In the genomic region with DNA sequence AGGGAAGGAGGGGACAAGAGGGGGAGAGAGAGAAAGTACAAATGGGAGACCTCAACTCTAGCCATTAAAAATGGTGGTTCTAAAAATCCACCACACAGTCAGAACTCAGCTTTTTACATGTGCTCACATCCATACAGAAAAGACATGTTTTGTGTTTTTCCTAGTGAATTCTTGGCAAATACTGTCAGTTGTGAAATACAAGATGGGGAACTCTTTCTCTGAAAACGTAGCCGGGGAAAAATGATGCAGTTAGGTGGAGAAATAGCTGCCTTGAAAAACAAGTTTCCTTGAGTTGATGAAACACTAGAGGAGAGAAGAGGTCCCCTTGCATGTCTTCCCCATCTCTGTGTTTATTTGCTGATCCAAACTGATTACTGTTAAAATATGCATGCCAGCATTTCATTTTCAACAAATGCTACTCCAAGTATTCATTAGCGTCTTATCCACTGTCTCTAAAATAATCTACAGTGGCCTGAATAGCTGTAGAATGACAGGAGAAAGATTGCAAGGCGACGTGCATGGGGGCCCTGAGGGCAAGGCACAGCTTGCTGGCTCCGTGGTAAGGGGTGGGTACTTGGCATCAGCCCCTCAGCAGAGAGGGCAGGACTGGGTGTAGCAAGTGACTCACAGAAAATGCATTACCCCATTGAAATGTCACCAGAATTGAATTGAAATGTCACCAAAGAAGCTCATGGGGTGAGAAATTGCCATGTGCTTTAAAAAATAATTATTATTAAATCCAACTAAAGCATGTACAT, we compare ENCODE assay signal across 16 cellular contexts. TPM values are rescaled to one million over a fixed set of nuclear protein-coding genes. Genes with fewer than 3 reads are reported as not detected.
DNase-seq lines count a peak whose midpoint lies in the region; ATAC-seq and TF ChIP-seq lines count a peak whose summit lies in the region.
"Had no signal": no experiment of that assay in that cellular context is flagged by ENCODE, and none has a peak within 500 bp of the region (broad histone marks: within the 10 kb centered on the region; RNA-seq: fewer than 3 reads in every experiment).

No MANE protein-coding gene starts in this region.

- H3K4me1 ChIP-seq in right cardiac atrium (ENCODE audit: control insufficient read depth, insufficient read depth, low read length) (peaks cover 2% of the 10 kb centered on the region), gastroesophageal sphincter (peaks cover 0 to 7% (median 0%) of the 10 kb centered on the region in 3 donors), psoas muscle (no peaks in the 10 kb centered on the region)
- H3K4me1 ChIP-seq: body of pancreas had no signal

- DNase-seq in right cardiac atrium (peak; percentile 43 to 64 (median 46)), Right ventricle myocardium inferior (ENCODE audit: missing footprints) (no peak), amniotic epithelial cell (ENCODE audit: low read depth) (peak; percentile 75), psoas muscle (no peak), DMS53 treated with DMSO at 0.1 percent for 48 hours (lab: John Stamatoyannopoulos, UW; ENCODE audit: unreplicated experiment) (no peak)
- DNase-seq: activated CD4-positive, CD25-positive, alpha-beta regulatory T cell; activated gamma-delta T cell; body of pancreas; Calu3; effector CD4-positive, alpha-beta T cell; islet precursor cell; nucleus accumbens; stimulated activated naive CD4-positive, alpha-beta T cell treated with Interleukin-2 at 50 U/mL for 16 hours had no signal

- no peak for TF ChIP-seq EP300 in gastroesophageal sphincter (IDR thresholded peaks at IDR 0.05)

- intact Hi-C loops in right cardiac atrium (cut with DNase I), result no loop called here
- intact Hi-C loops in Right ventricle myocardium inferior (cut with DNase I), result no loop called here
- intact Hi-C loops in psoas muscle (cut with DNase I), result no loop called here

- TF ChIP-seq CTCF in gastroesophageal sphincter (IDR thresholded peaks at IDR 0.05) (no peak), psoas muscle (IDR thresholded peaks at IDR 0.05) (no peak)

- ATAC-seq in right cardiac atrium (peak in 1 of 2 donors; percentile 28), Right ventricle myocardium inferior (no peak), gastroesophageal sphincter (peak; percentile 46), psoas muscle (no peak), HG03565 (IDR thresholded peaks at IDR 0.05; ENCODE audit: unreplicated experiment) (no peak), GM18861 (IDR thresholded peaks at IDR 0.05; ENCODE audit: unreplicated experiment) (no peak)
- ATAC-seq: body of pancreas had no signal

- H3K9me3 ChIP-seq in right cardiac atrium (ENCODE audit: control insufficient read depth, low read length) (no peaks in the 10 kb centered on the region), gastroesophageal sphincter (no peaks in the 10 kb centered on the region), psoas muscle (peaks cover under 1% of the 10 kb centered on the region)
- H3K9me3 ChIP-seq: body of pancreas had no signal

- no peak overlapping the region for H3K4me3 ChIP-seq in right cardiac atrium (ENCODE audit: low read length)
- H3K4me3 ChIP-seq in gastroesophageal sphincter, result no peak overlapping the region
- H3K4me3 ChIP-seq in psoas muscle, result no peak overlapping the region
- H3K4me3 ChIP-seq: body of pancreas had no signal

- TF ChIP-seq POLR2A in gastroesophageal sphincter (IDR thresholded peaks at IDR 0.05), result no peak

- H3K27ac ChIP-seq in right cardiac atrium (ENCODE audit: low read length) (no peak overlapping the region), gastroesophageal sphincter (peak overlapping the region in 3 of 4 donors; percentile 17 to 38 (median 22)), psoas muscle (no peak overlapping the region)
- H3K27ac ChIP-seq: body of pancreas had no signal

- H3K36me3 ChIP-seq in gastroesophageal sphincter, result no peaks in the 10 kb centered on the region
- no peaks in the 10 kb centered on the region for H3K36me3 ChIP-seq in psoas muscle (ENCODE audit: insufficient read depth in 1 of 2, low read depth in 1 of 2)

- 29% methylated on average over 6 of the region's 6 CpGs for WGBS in right cardiac atrium
- WGBS in gastroesophageal sphincter (ENCODE audit: low coverage in 1 of 2), 2 donors, result 32 to 53% methylated on average over 3 to 4 of the region's 6 CpGs
- WGBS in psoas muscle, 3 donors, result 35 to 47% (median 46%) methylated on average over 6 of the region's 6 CpGs

- H3K27me3 ChIP-seq in right cardiac atrium (ENCODE audit: control insufficient read depth, insufficient read depth) (no peaks in the 10 kb centered on the region), gastroesophageal sphincter (no peaks in the 10 kb centered on the region), psoas muscle (ENCODE audit: insufficient read depth in 3 of 3, low read length in 2 of 3) (no peaks in the 10 kb centered on the region)
- H3K27me3 ChIP-seq: body of pancreas had no signal

RNA-seq across cellular contexts. Expression of a gene that starts 48.1 kb away (rescaled TPM):
- total RNA-seq in right cardiac atrium (10 to 100 TPM; 13.4 to 16.3 (median 14.4) TPM), Right ventricle myocardium inferior (10.6 TPM), gastroesophageal sphincter (10 to 100 TPM; 27.7 to 49.1 (median 39.6) TPM), psoas muscle (10 to 100 TPM in 1 of 4 donors, 1 to 10 TPM in 3; 7.1 to 17.6 (median 8.0) TPM)
- polyA plus RNA-seq in right cardiac atrium (5.1 TPM), psoas muscle (1 to 10 TPM; 2.0 to 8.0 (median 3.4) TPM)

Comparison
In these comparisons a context has a peak if more than half of its experiments do, and no peak if none do; other contexts are left out.
1. DNase-seq: peak in right cardiac atrium (3 of 3) and amniotic epithelial cell (single experiment); none in Right ventricle myocardium inferior (single experiment), psoas muscle (0 of 2) and DMS53 treated with DMSO at 0.1 percent for 48 hours (single experiment).
2. H3K27ac ChIP-seq: peak in gastroesophageal sphincter (3 of 4); none in right cardiac atrium (single experiment) and psoas muscle (single experiment).